ENCODE assay signal across 30 cellular contexts in genomic region chr16:69561901-69562300, GRCh38. TPM values are rescaled to one million over a fixed set of nuclear protein-coding genes. Genes with fewer than 3 reads are reported as not detected.
A peak's percentile ranks its signal among the peaks of the same experiment; 100 is the strongest.
DNase-seq lines count a peak whose midpoint lies in the region; ATAC-seq and TF ChIP-seq lines count a peak whose summit lies in the region.
"Had no signal": no experiment of that assay in that cellular context is flagged by ENCODE, and none has a peak within 500 bp of the region (broad histone marks: within the 10 kb centered on the region; RNA-seq: fewer than 3 reads in every experiment).

No MANE protein-coding gene starts in this region.

- no peak overlapping the region for H3K27ac ChIP-seq in sigmoid colon
- H3K27ac ChIP-seq in gastroesophageal sphincter: no peak overlapping the region
- H3K27ac ChIP-seq: esophagus muscularis mucosa, foreskin keratinocyte, heart left ventricle, Peyer's patch, right lobe of liver, tibial nerve had no signal

- H3K36me3 ChIP-seq in sigmoid colon: no peaks in the 10 kb centered on the region
- H3K36me3 ChIP-seq in gastroesophageal sphincter: no peaks in the 10 kb centered on the region
- H3K36me3 ChIP-seq: esophagus muscularis mucosa, heart left ventricle, Peyer's patch, right lobe of liver, tibial nerve had no signal

- TF ChIP-seq POLR2A in sigmoid colon (IDR thresholded peaks at IDR 0.05) (no peak), gastroesophageal sphincter (IDR thresholded peaks at IDR 0.05) (no peak)

- H3K9me3 Mint-ChIP-seq in activated naive CD4-positive, alpha-beta T cell treated with anti-CD3 and anti-CD28 coated beads, Interleukin-2, amount 50 U/mL, for 24 hours: no peaks in the 10 kb centered on the region
- H3K9me3 Mint-ChIP-seq in activated naive CD8-positive, alpha-beta T cell treated with anti-CD3 and anti-CD28 coated beads for 36 hours: peaks cover 3% of the 10 kb centered on the region
- peaks cover 2% of the 10 kb centered on the region for H3K9me3 Mint-ChIP-seq in neural crest cell
- H3K9me3 Mint-ChIP-seq: T-helper 2 cell treated with Interferon-gamma antibody and Interleukin-4, amounts not matched to agents 5 μg/mL and 100 μg/mL, for 36 hours had no signal

- intact Hi-C loops in sigmoid colon (cut with DNase I): loop anchor here (10.0 kb wide), 1 partner anchor 193 kb away; the partner anchor contains the start of gene NOB1

- TF ChIP-seq CTCF in neural crest cell (conservative IDR thresholded peaks at IDR 0.05) (no peak), sigmoid colon (IDR thresholded peaks at IDR 0.05) (no peak), gastroesophageal sphincter (IDR thresholded peaks at IDR 0.05) (no peak)

- no peak for DNase-seq in activated naive CD4-positive, alpha-beta T cell treated with Interleukin-2 at 50 U/mL for 16 hours
- DNase-seq in LoVo (ENCODE audit: low spot score): peak; percentile 41
- no peak for DNase-seq in activated naive CD8-positive, alpha-beta T cell treated with anti-CD3 and anti-CD28 coated beads for 36 hours
- DNase-seq in neural crest cell (ENCODE audit: low read depth, low spot score): no peak
- DNase-seq in sigmoid colon: no peak
- DNase-seq: activated effector memory CD4-positive, alpha-beta T cell treated with Interleukin-2 at 50 U/mL for 16 hours; CD4-positive, alpha-beta memory T cell; central memory CD4-positive, alpha-beta T cell; DMS 273 treated with DMSO at 0.1 percent for 48 hours; EL; foreskin keratinocyte; heart left ventricle; Kasumi-1; left ventricle myocardium superior; NCI-H1092; NCI-H1694; NCI-H446 treated with DMSO at 0.1 percent for 48 hours; nucleus accumbens; Peyer's patch; right lobe of liver; SHP77; stimulated activated CD4-positive, alpha-beta T cell treated with anti-CD3 and anti-CD28 coated beads, Interleukin-4, amount 100 ng/mL, for 1 hour had no signal

- H3K27me3 Mint-ChIP-seq in activated naive CD4-positive, alpha-beta T cell treated with anti-CD3 and anti-CD28 coated beads, Interleukin-2, amount 50 U/mL, for 24 hours: no peaks in the 10 kb centered on the region
- H3K27me3 Mint-ChIP-seq in activated naive CD8-positive, alpha-beta T cell treated with anti-CD3 and anti-CD28 coated beads for 36 hours: no peaks in the 10 kb centered on the region
- H3K27me3 Mint-ChIP-seq in neural crest cell (ENCODE audit: low read depth): no peaks in the 10 kb centered on the region
- H3K27me3 Mint-ChIP-seq: B cell; CD4-positive, alpha-beta memory T cell; progenitor cell of endocrine pancreas had no signal

- TF ChIP-seq EP300 in sigmoid colon (IDR thresholded peaks at IDR 0.05) (no peak), gastroesophageal sphincter (IDR thresholded peaks at IDR 0.05) (no peak)

- H3K4me1 ChIP-seq in sigmoid colon (peaks cover 0 to 12% (median 10%) of the 10 kb centered on the region in 4 donors), gastroesophageal sphincter (peaks cover 0 to 15% (median 0%) of the 10 kb centered on the region in 3 donors)

- peak overlapping the region; percentile 5 for H3K4me3 Mint-ChIP-seq in activated naive CD4-positive, alpha-beta T cell treated with anti-CD3 and anti-CD28 coated beads, Interleukin-2, amount 50 U/mL, for 24 hours
- H3K4me3 Mint-ChIP-seq in activated naive CD8-positive, alpha-beta T cell treated with anti-CD3 and anti-CD28 coated beads for 36 hours: no peak overlapping the region
- H3K4me3 Mint-ChIP-seq in neural crest cell: peak overlapping the region; percentile 66
- H3K4me3 Mint-ChIP-seq: B cell; CD4-positive, alpha-beta memory T cell; T-helper 2 cell treated with Interferon-gamma antibody and Interleukin-4, amounts not matched to agents 5 μg/mL and 100 μg/mL, for 36 hours had no signal

- peaks cover 25% of the 10 kb centered on the region for H3K4me1 Mint-ChIP-seq in activated naive CD4-positive, alpha-beta T cell treated with anti-CD3 and anti-CD28 coated beads, Interleukin-2, amount 50 U/mL, for 24 hours
- peaks cover 41% of the 10 kb centered on the region for H3K4me1 Mint-ChIP-seq in activated naive CD8-positive, alpha-beta T cell treated with anti-CD3 and anti-CD28 coated beads for 36 hours
- H3K4me1 Mint-ChIP-seq in neural crest cell: peaks cover 22% of the 10 kb centered on the region

- H3K4me3 ChIP-seq in sigmoid colon (no peak overlapping the region), gastroesophageal sphincter (no peak overlapping the region)
- H3K4me3 ChIP-seq: esophagus muscularis mucosa, heart left ventricle, Peyer's patch, right lobe of liver, tibial nerve had no signal

- H3K36me3 Mint-ChIP-seq in activated naive CD4-positive, alpha-beta T cell treated with anti-CD3 and anti-CD28 coated beads, Interleukin-2, amount 50 U/mL, for 24 hours: peaks cover 5% of the 10 kb centered on the region
- H3K36me3 Mint-ChIP-seq in activated naive CD8-positive, alpha-beta T cell treated with anti-CD3 and anti-CD28 coated beads for 36 hours: peaks cover 17% of the 10 kb centered on the region
- H3K36me3 Mint-ChIP-seq in neural crest cell (ENCODE audit: low read depth): no peaks in the 10 kb centered on the region

- H3K27ac Mint-ChIP-seq in activated naive CD4-positive, alpha-beta T cell treated with anti-CD3 and anti-CD28 coated beads, Interleukin-2, amount 50 U/mL, for 24 hours: peak overlapping the region; percentile 38
- peak overlapping the region; percentile 42 for H3K27ac Mint-ChIP-seq in activated naive CD8-positive, alpha-beta T cell treated with anti-CD3 and anti-CD28 coated beads for 36 hours
- H3K27ac Mint-ChIP-seq in neural crest cell (ENCODE audit: unreplicated experiment): no peak overlapping the region
- H3K27ac Mint-ChIP-seq: B cell; progenitor cell of endocrine pancreas; T-helper 2 cell treated with Interferon-gamma antibody and Interleukin-4, amounts not matched to agents 5 μg/mL and 100 μg/mL, for 36 hours had no signal

- ATAC-seq in HG02678 (IDR thresholded peaks at IDR 0.05; ENCODE audit: unreplicated experiment): no peak
- ATAC-seq in gastroesophageal sphincter: no peak
- ATAC-seq: foreskin keratinocyte, heart left ventricle, left ventricle myocardium superior had no signal

- H3K9me3 ChIP-seq in sigmoid colon (peaks cover 0 to 3% (median 0%) of the 10 kb centered on the region in 4 donors), gastroesophageal sphincter (no peaks in the 10 kb centered on the region)
- H3K9me3 ChIP-seq: esophagus muscularis mucosa, heart left ventricle, Peyer's patch, right lobe of liver, tibial nerve had no signal

- no peaks in the 10 kb centered on the region for H3K27me3 ChIP-seq in sigmoid colon
- H3K27me3 ChIP-seq in gastroesophageal sphincter: no peaks in the 10 kb centered on the region
- H3K27me3 ChIP-seq: esophagus muscularis mucosa, foreskin keratinocyte, heart left ventricle, Peyer's patch, right lobe of liver, tibial nerve had no signal

RNA-seq across cellular contexts. Expression of gene NFAT5, which starts 3.9 kb away (rescaled TPM):
- 10 to 100 TPM; 26.1 to 26.3 TPM for total RNA-seq in activated naive CD8-positive, alpha-beta T cell treated with anti-CD3 and anti-CD28 coated beads for 36 hours
- total RNA-seq in neural crest cell: 25.6 and 28.8 TPM in 2 replicates
- total RNA-seq in sigmoid colon: 10 to 100 TPM; 39.4 to 57.1 (median 49.0) TPM
- polyA plus RNA-seq in sigmoid colon: 1 to 10 TPM; 1.2 to 8.6 (median 1.6) TPM
- 10 to 100 TPM; 43.8 to 79.1 (median 59.5) TPM for total RNA-seq in gastroesophageal sphincter
